In genomic region chr1:197096137-197096536, GRCh38 we compare ENCODE assay signal across 23 cellular contexts. TPM values are rescaled to one million over a fixed set of nuclear protein-coding genes. Genes with fewer than 3 reads are reported as not detected.
DNase-seq lines count a peak whose midpoint lies in the region; ATAC-seq and TF ChIP-seq lines count a peak whose summit lies in the region.
"Had no signal": no experiment of that assay in that cellular context is flagged by ENCODE, and none has a peak within 500 bp of the region (broad histone marks: within the 10 kb centered on the region; RNA-seq: fewer than 3 reads in every experiment).

No MANE protein-coding gene starts in this region.

- peaks cover 8% of the 10 kb centered on the region for H3K4me1 Mint-ChIP-seq in activated CD4-positive, alpha-beta T cell treated with anti-CD3 and anti-CD28 coated beads for 36 hours
- no peaks in the 10 kb centered on the region for H3K4me1 Mint-ChIP-seq in stimulated activated memory B cell treated with anti-CD40 and anti-IgM and Interleukin-4, amounts not matched to agents 10 μg/mL and 1 μg/mL and 100 μg/mL, for 72 hours

- no peaks in the 10 kb centered on the region for H3K4me1 ChIP-seq in vagina
- H3K4me1 ChIP-seq: ascending aorta, pancreas had no signal

- ATAC-seq in activated CD4-positive, alpha-beta T cell treated with anti-CD3 and anti-CD28 coated beads for 36 hours: peak; percentile 30
- ATAC-seq in HG02884 (IDR thresholded peaks at IDR 0.05; ENCODE audit: unreplicated experiment): peak; percentile 68
- ATAC-seq in stimulated activated memory B cell treated with anti-CD40 and anti-IgM and Interleukin-4, amounts not matched to agents 10 μg/mL and 1 μg/mL and 100 μg/mL, for 72 hours: peak; percentile 31
- ATAC-seq: effector memory CD8-positive, alpha-beta T cell; left cardiac atrium; natural killer cell treated with Interleukin-12 subunit alpha and Interleukin-12 subunit beta and Interleukin-15 and Interleukin-18, amount 100 ng/mL, for 72 hours; pancreas had no signal

- POLR2A ChIA-PET in activated CD4-positive, alpha-beta T cell treated with anti-CD3 and anti-CD28 coated beads for 36 hours (lab: Charles Lee): no interaction called here

- H3K36me3 ChIP-seq in vagina: no peaks in the 10 kb centered on the region
- H3K36me3 ChIP-seq: ascending aorta, pancreas, thoracic aorta had no signal

- TF ChIP-seq POLR2A in vagina (IDR thresholded peaks at IDR 0.05): no peak

- no peaks in the 10 kb centered on the region for H3K9me3 ChIP-seq in vagina
- H3K9me3 ChIP-seq: ascending aorta, pancreas, thoracic aorta had no signal

- H3K27ac ChIP-seq in vagina: no peak overlapping the region
- H3K27ac ChIP-seq: ascending aorta, C4-2B, pancreas, thoracic aorta had no signal

- H3K9me3 Mint-ChIP-seq in activated CD4-positive, alpha-beta T cell treated with anti-CD3 and anti-CD28 coated beads for 36 hours (ENCODE audit: low read depth): no peaks in the 10 kb centered on the region
- no peaks in the 10 kb centered on the region for H3K9me3 Mint-ChIP-seq in stimulated activated memory B cell treated with anti-CD40 and anti-IgM and Interleukin-4, amounts not matched to agents 10 μg/mL and 1 μg/mL and 100 μg/mL, for 72 hours
- H3K9me3 Mint-ChIP-seq: activated naive CD4-positive, alpha-beta T cell treated with anti-CD3 and anti-CD28 coated beads, Interleukin-2, amount 50 U/mL, for 24 hours; effector memory CD8-positive, alpha-beta T cell; natural killer cell treated with Interleukin-12 subunit alpha and Interleukin-12 subunit beta and Interleukin-15 and Interleukin-18, amount 100 ng/mL, for 72 hours had no signal

- no peak overlapping the region for H3K4me3 ChIP-seq in vagina
- H3K4me3 ChIP-seq: ascending aorta, pancreas, thoracic aorta had no signal

- intact Hi-C loops in activated CD4-positive, alpha-beta T cell treated with anti-CD3 and anti-CD28 coated beads for 36 hours (cut with DNase I, micrococcal nuclease): no loop called here
- intact Hi-C loops in vagina (cut with DNase I): no loop called here

- H3K36me3 Mint-ChIP-seq in activated CD4-positive, alpha-beta T cell treated with anti-CD3 and anti-CD28 coated beads for 36 hours (ENCODE audit: low read depth): peaks cover 14% of the 10 kb centered on the region
- H3K36me3 Mint-ChIP-seq in stimulated activated memory B cell treated with anti-CD40 and anti-IgM and Interleukin-4, amounts not matched to agents 10 μg/mL and 1 μg/mL and 100 μg/mL, for 72 hours: no peaks in the 10 kb centered on the region
- H3K36me3 Mint-ChIP-seq: activated naive CD4-positive, alpha-beta T cell treated with anti-CD3 and anti-CD28 coated beads, Interleukin-2, amount 50 U/mL, for 24 hours had no signal

- CTCF ChIA-PET in activated CD4-positive, alpha-beta T cell treated with anti-CD3 and anti-CD28 coated beads for 36 hours (lab: Charles Lee): interaction anchor here (1.1 kb wide), 1 partner anchor 72 kb away, joined by 4 read pairs; no protein-coding TSS in a partner anchor

- no peak overlapping the region for H3K4me3 Mint-ChIP-seq in activated CD4-positive, alpha-beta T cell treated with anti-CD3 and anti-CD28 coated beads for 36 hours
- H3K4me3 Mint-ChIP-seq in stimulated activated memory B cell treated with anti-CD40 and anti-IgM and Interleukin-4, amounts not matched to agents 10 μg/mL and 1 μg/mL and 100 μg/mL, for 72 hours: no peak overlapping the region
- H3K4me3 Mint-ChIP-seq: activated naive CD4-positive, alpha-beta T cell treated with anti-CD3 and anti-CD28 coated beads, Interleukin-2, amount 50 U/mL, for 24 hours; effector memory CD8-positive, alpha-beta T cell; natural killer cell treated with Interleukin-12 subunit alpha and Interleukin-12 subunit beta and Interleukin-15 and Interleukin-18, amount 100 ng/mL, for 72 hours had no signal

- no peak overlapping the region for H3K27ac Mint-ChIP-seq in activated CD4-positive, alpha-beta T cell treated with anti-CD3 and anti-CD28 coated beads for 36 hours
- H3K27ac Mint-ChIP-seq in stimulated activated memory B cell treated with anti-CD40 and anti-IgM and Interleukin-4, amounts not matched to agents 10 μg/mL and 1 μg/mL and 100 μg/mL, for 72 hours: no peak overlapping the region
- H3K27ac Mint-ChIP-seq: activated naive CD4-positive, alpha-beta T cell treated with anti-CD3 and anti-CD28 coated beads, Interleukin-2, amount 50 U/mL, for 24 hours; effector memory CD8-positive, alpha-beta T cell; natural killer cell treated with Interleukin-12 subunit alpha and Interleukin-12 subunit beta and Interleukin-15 and Interleukin-18, amount 100 ng/mL, for 72 hours had no signal

- no peaks in the 10 kb centered on the region for H3K27me3 Mint-ChIP-seq in activated CD4-positive, alpha-beta T cell treated with anti-CD3 and anti-CD28 coated beads for 36 hours
- H3K27me3 Mint-ChIP-seq in stimulated activated memory B cell treated with anti-CD40 and anti-IgM and Interleukin-4, amounts not matched to agents 10 μg/mL and 1 μg/mL and 100 μg/mL, for 72 hours: no peaks in the 10 kb centered on the region
- H3K27me3 Mint-ChIP-seq: activated naive CD4-positive, alpha-beta T cell treated with anti-CD3 and anti-CD28 coated beads, Interleukin-2, amount 50 U/mL, for 24 hours; effector memory CD8-positive, alpha-beta T cell; natural killer cell treated with Interleukin-12 subunit alpha and Interleukin-12 subunit beta and Interleukin-15 and Interleukin-18, amount 100 ng/mL, for 72 hours had no signal

- no peaks in the 10 kb centered on the region for H3K27me3 ChIP-seq in vagina
- H3K27me3 ChIP-seq: ascending aorta, pancreas had no signal

- peak; percentile 7 for DNase-seq in activated CD4-positive, alpha-beta T cell treated with anti-CD3 and anti-CD28 coated beads for 36 hours
- no peak for DNase-seq in activated CD4-positive, alpha-beta T cell treated with anti-CD3 and anti-CD28 coated beads, Interleukin-2, amount 50 U/mL, for 1 hour
- DNase-seq in amniotic epithelial cell (ENCODE audit: low read depth) (peak; percentile 32), ureter (ENCODE audit: low spot score) (no peak), vagina (ENCODE audit: extremely low spot score in 2 of 2) (no peak), NAMALWA (ENCODE audit: low spot score) (no peak)
- DNase-seq: activated CD4-positive, alpha-beta T cell treated with anti-CD3 and anti-CD28 coated beads for 1 hour; activated T-cell treated with anti-CD3 and anti-CD28 coated beads, Interleukin-2, amount 50 U/mL, for 48 hours; DMS 273 treated with DMSO at 0.1 percent for 48 hours; effector memory CD8-positive, alpha-beta T cell; left cardiac atrium; NCI-H1694 treated with DMSO at 0.1 percent for 48 hours; NCI-H345; pancreas had no signal

- TF ChIP-seq CTCF in vagina (IDR thresholded peaks at IDR 0.05): no peak

RNA-seq across cellular contexts. Expression of gene F13B, which starts 29.1 kb away (rescaled TPM):
- not detected for total RNA-seq in activated CD4-positive, alpha-beta T cell treated with anti-CD3 and anti-CD28 coated beads for 36 hours
- not detected for total RNA-seq in ureter
- not detected for total RNA-seq in vagina
- total RNA-seq: activated CD8-positive, alpha-beta memory T cell treated with anti-CD3 and anti-CD28 coated beads for 36 hours; ascending aorta; chondrocyte; left cardiac atrium; natural killer cell treated with Interleukin-12 subunit alpha and Interleukin-12 subunit beta and Interleukin-15 and Interleukin-18, amount 100 ng/mL, for 72 hours; pancreas; thoracic aorta had no signal

RNA-seq across cellular contexts. Expression of gene ASPM, which starts 50.3 kb away (rescaled TPM):
- 10 to 100 TPM; 47.8 to 49.5 TPM for total RNA-seq in activated CD4-positive, alpha-beta T cell treated with anti-CD3 and anti-CD28 coated beads for 36 hours
- 0.42 TPM for total RNA-seq in ureter
- 4.2 TPM for total RNA-seq in vagina
- total RNA-seq: ascending aorta had no signal

Comparison
In these comparisons a context has a peak if more than half of its experiments do, and no peak if none do; other contexts are left out.
1. DNase-seq: peak in activated CD4-positive, alpha-beta T cell treated with anti-CD3 and anti-CD28 coated beads for 36 hours (single experiment) and amniotic epithelial cell (single experiment); none in activated CD4-positive, alpha-beta T cell treated with anti-CD3 and anti-CD28 coated beads, Interleukin-2, amount 50 U/mL, for 1 hour (single experiment), ureter (single experiment), vagina (0 of 2) and NAMALWA (single experiment).
2. Peak in every context shown above with its lines, with median percentiles within 50 percentile points of each other: ATAC-seq.